14 cellular contexts compared by ENCODE assay signal in genomic region chr9:127518091-127518856, GRCh38.
DNase-seq lines count a peak whose midpoint lies in the region; ATAC-seq and TF ChIP-seq lines count a peak whose summit lies in the region.
"Had no signal": no experiment of that assay in that cellular context is flagged by ENCODE, and none has a peak within 500 bp of the region (broad histone marks: within the 10 kb centered on the region; RNA-seq: fewer than 3 reads in every experiment).

No MANE protein-coding gene starts in this region.

- H3K27ac ChIP-seq in adrenal gland, result peak overlapping the region in 3 of 5 donors; percentile 41 to 80 (median 44)
- H3K27ac ChIP-seq in right lobe of liver, result peak overlapping the region in 1 of 3 donors; percentile 51
- H3K27ac ChIP-seq in smooth muscle cell (ENCODE audit: low read depth), result peak overlapping the region; percentile 96
- H3K27ac ChIP-seq: VCaP had no signal

- H3F3A ChIP-seq in smooth muscle cell (ENCODE audit: low read depth), result peaks cover 15% of the 10 kb centered on the region

- peaks cover 4% of the 10 kb centered on the region for H3K79me2 ChIP-seq in smooth muscle cell (ENCODE audit: low read depth)
- H3K79me2 ChIP-seq: hepatocyte had no signal

- TF ChIP-seq RAD21 in Ishikawa (IDR thresholded peaks at IDR 0.05; ENCODE audit: low read depth), result no peak

- no peak overlapping the region for H3K9ac ChIP-seq in smooth muscle cell (ENCODE audit: low read depth)

- H2AFZ ChIP-seq in smooth muscle cell (ENCODE audit: low read depth), result no peak overlapping the region
- H2AFZ ChIP-seq: hepatocyte had no signal

- H3K4me1 ChIP-seq in adrenal gland (replicated peaks in 1 of 2) (peaks cover 31 to 38% of the 10 kb centered on the region in 2 donors), right lobe of liver (peaks cover 0 to 5% (median 3%) of the 10 kb centered on the region in 4 donors), smooth muscle cell (ENCODE audit: low read depth) (peaks cover 8% of the 10 kb centered on the region)

- POLR2A ChIA-PET in activated CD4-positive, alpha-beta T cell treated with anti-CD3 and anti-CD28 coated beads for 36 hours (lab: Charles Lee), result no interaction called here

- no peak overlapping the region for H3K4me2 ChIP-seq in smooth muscle cell
- H3K4me2 ChIP-seq: hepatocyte had no signal

- H3K36me3 ChIP-seq in adrenal gland (replicated peaks in 1 of 2), result peaks cover 0 to 48% of the 10 kb centered on the region in 2 donors
- peaks cover 0 to 3% (median 0%) of the 10 kb centered on the region in 4 donors for H3K36me3 ChIP-seq in right lobe of liver
- H3K36me3 ChIP-seq in smooth muscle cell (ENCODE audit: low read depth), result no peaks in the 10 kb centered on the region

- peak in 3 of 4 donors; percentile 4 to 14 (median 9) for ATAC-seq in right lobe of liver
- ATAC-seq in activated CD4-positive, alpha-beta T cell treated with anti-CD3 and anti-CD28 coated beads for 36 hours, result no peak
- ATAC-seq: K562 had no signal

- intact Hi-C loops in adrenal gland (cut with DNase I) (no loop called here), right lobe of liver (cut with DNase I) (no loop called here)
- intact Hi-C loops in activated CD4-positive, alpha-beta T cell treated with anti-CD3 and anti-CD28 coated beads for 36 hours (cut with DNase I, micrococcal nuclease), result no loop called here

- 79 to 88% (median 83%) methylated on average over 5 to 13 of the region's 13 CpGs for WGBS in adrenal gland, 4 donors
- WGBS in right lobe of liver (ENCODE audit: insufficient coverage, low coverage, low lambda C conversion rate, missing lambda C conversion rate), result 91% methylated on average over 10 of the region's 13 CpGs
- 85% methylated on average over 13 of the region's 13 CpGs for WGBS in smooth muscle cell (ENCODE audit: low lambda C conversion rate)

- no peaks in the 10 kb centered on the region for H3K27me3 Mint-ChIP-seq in activated CD4-positive, alpha-beta T cell treated with anti-CD3 and anti-CD28 coated beads for 36 hours

- TF ChIP-seq POLR2A in adrenal gland (IDR thresholded peaks at IDR 0.05), result no peak
- TF ChIP-seq POLR2A in right lobe of liver (IDR thresholded peaks at IDR 0.05), result no peak

- peaks cover 6% of the 10 kb centered on the region for H3K36me3 Mint-ChIP-seq in activated CD4-positive, alpha-beta T cell treated with anti-CD3 and anti-CD28 coated beads for 36 hours (ENCODE audit: low read depth)

- peaks cover 35% of the 10 kb centered on the region for H4K20me1 ChIP-seq in smooth muscle cell (ENCODE audit: low read depth)

- CTCF ChIA-PET in activated CD4-positive, alpha-beta T cell treated with anti-CD3 and anti-CD28 coated beads for 36 hours (lab: Charles Lee), result no interaction called here

- DNase-seq in adrenal gland (no peak), right lobe of liver (no peak), smooth muscle cell (lab: John Stamatoyannopoulos, UW; ENCODE audit: unreplicated experiment) (no peak), NOMO-1 treated with DMSO at 0.1 percent for 48 hours (lab: John Stamatoyannopoulos, UW; ENCODE audit: unreplicated experiment) (no peak)
- DNase-seq in activated CD4-positive, alpha-beta T cell treated with anti-CD3 and anti-CD28 coated beads for 36 hours, result no peak
- no peak for DNase-seq in stimulated activated naive CD4-positive, alpha-beta T cell (lab: John Stamatoyannopoulos, UW)
- DNase-seq: activated T-cell treated with anti-CD3 and anti-CD28 coated beads, Interleukin-2, amount 50 U/mL, for 1 hour; NCI-H187; NCI-H524 treated with DMSO at 0.1 percent for 48 hours; SHP77 had no signal

- TF ChIP-seq CTCF in adrenal gland (IDR thresholded peaks at IDR 0.05) (no peak), right lobe of liver (IDR thresholded peaks at IDR 0.05) (no peak), smooth muscle cell (IDR thresholded peaks at IDR 0.05; ENCODE audit: borderline replicate concordance, insufficient read depth, poor library complexity, severe bottlenecking) (no peak)

- H3K4me3 Mint-ChIP-seq in activated CD4-positive, alpha-beta T cell treated with anti-CD3 and anti-CD28 coated beads for 36 hours, result no peak overlapping the region

- H3K9me3 ChIP-seq in adrenal gland (replicated peaks in 1 of 3), result peaks cover 0 to 2% (median 0%) of the 10 kb centered on the region in 3 donors
- no peaks in the 10 kb centered on the region for H3K9me3 ChIP-seq in right lobe of liver
- no peaks in the 10 kb centered on the region for H3K9me3 ChIP-seq in smooth muscle cell (replicated peaks; ENCODE audit: low read depth)

- peaks cover 5% of the 10 kb centered on the region for H3K9me3 Mint-ChIP-seq in activated CD4-positive, alpha-beta T cell treated with anti-CD3 and anti-CD28 coated beads for 36 hours (ENCODE audit: low read depth)

- H3K27me3 ChIP-seq in adrenal gland, result no peaks in the 10 kb centered on the region
- H3K27me3 ChIP-seq in right lobe of liver, result no peaks in the 10 kb centered on the region
- no peaks in the 10 kb centered on the region for H3K27me3 ChIP-seq in smooth muscle cell (ENCODE audit: low read depth)
- H3K27me3 ChIP-seq: hepatocyte had no signal

- H3K4me1 Mint-ChIP-seq in activated CD4-positive, alpha-beta T cell treated with anti-CD3 and anti-CD28 coated beads for 36 hours, result peaks cover 2% of the 10 kb centered on the region

- H3K27ac Mint-ChIP-seq in activated CD4-positive, alpha-beta T cell treated with anti-CD3 and anti-CD28 coated beads for 36 hours, result no peak overlapping the region

- H3K4me3 ChIP-seq in adrenal gland (no peak overlapping the region), right lobe of liver (no peak overlapping the region), smooth muscle cell (no peak overlapping the region)
- H3K4me3 ChIP-seq: hepatocyte, K562 had no signal

- peak; percentile 76; the same call in 1 of the 2 replicates for TF ChIP-seq EP300 in Ishikawa (IDR thresholded peaks at IDR 0.05; ENCODE audit: borderline replicate concordance)

TF ChIP-seq in Ishikawa, 13 proteins besides CTCF, POLR2A, EP300 and RAD21:
- TF ChIP-seq MAX (IDR thresholded peaks at IDR 0.05) (peak; percentile 42; the same call in 1 of the 2 replicates), TCF12 (IDR thresholded peaks at IDR 0.05; ENCODE audit: low read depth) (peak; percentile 70), YY1 (IDR thresholded peaks at IDR 0.05; ENCODE audit: low read depth) (peak; percentile 58; the same call in 1 of the 2 replicates), ZBTB7A (IDR thresholded peaks at IDR 0.05; ENCODE audit: low read depth) (no peak), CREB1 (IDR thresholded peaks at IDR 0.05; ENCODE audit: low read depth) (no peak), USF1 (IDR thresholded peaks at IDR 0.05) (no peak), REST (IDR thresholded peaks at IDR 0.05; ENCODE audit: low read depth) (no peak), NFIC (IDR thresholded peaks at IDR 0.05) (no peak), CEBPB (IDR thresholded peaks at IDR 0.05) (no peak), EGR1 (IDR thresholded peaks at IDR 0.05) (no peak), TAF1 (IDR thresholded peaks at IDR 0.05; ENCODE audit: low read depth) (no peak), TEAD4 (IDR thresholded peaks at IDR 0.05) (no peak), FOXM1 (IDR thresholded peaks at IDR 0.05; ENCODE audit: borderline replicate concordance, low read depth) (peak; percentile 36; the same call in 1 of the 2 replicates)
